ENCODE assay signal across 22 cellular contexts in genomic region chr5:18067615-18068014, GRCh38.
A peak's percentile ranks its signal among the peaks of the same experiment; 100 is the strongest.
DNase-seq lines count a peak whose midpoint lies in the region; TF ChIP-seq lines count a peak whose summit lies in the region.
"Had no signal": no experiment of that assay in that cellular context is flagged by ENCODE, and none has a peak within 500 bp of the region (broad histone marks: within the 10 kb centered on the region; RNA-seq: fewer than 3 reads in every experiment).

No MANE protein-coding gene starts in this region.

- H3K4me1 Mint-ChIP-seq in glutamatergic neuron (ENCODE audit: low read depth, unreplicated experiment): peaks cover 32% of the 10 kb centered on the region
- H3K4me1 Mint-ChIP-seq: CD14-positive monocyte; CD4-positive, alpha-beta memory T cell; CD4-positive, CD25-positive, alpha-beta regulatory T cell; CD8-positive, alpha-beta memory T cell had no signal

- DNase-seq in NCI-H82 (lab: John Stamatoyannopoulos, UW) (peak; percentile 2), NCI-H82 treated with DMSO at 0.1 percent for 48 hours (lab: John Stamatoyannopoulos, UW; ENCODE audit: unreplicated experiment) (no peak), NCI-H524 treated with DMSO at 0.1 percent for 48 hours (lab: John Stamatoyannopoulos, UW) (peak; percentile 14), glutamatergic neuron (no peak), NCI-H1930 (lab: John Stamatoyannopoulos, UW) (no peak)
- DNase-seq in activated CD4-positive, alpha-beta T cell treated with anti-CD3 and anti-CD28 coated beads, Interleukin-2, amount 50 U/mL, for 4 hours: no peak
- DNase-seq: 8988T; ACHN; BE2C; C1 segment of cervical spinal cord; CD4-positive, alpha-beta memory T cell; CD4-positive, CD25-positive, alpha-beta regulatory T cell; CD8-positive, alpha-beta memory T cell; COR-L47; DMS 273 treated with DMSO at 0.1 percent for 48 hours; DMS153; DMS53; DMS79; DND-41; EL; GDM1 had no signal

- peaks cover 8% of the 10 kb centered on the region for H3K9me3 Mint-ChIP-seq in glutamatergic neuron (ENCODE audit: unreplicated experiment)

- H3K4me3 Mint-ChIP-seq in glutamatergic neuron (ENCODE audit: unreplicated experiment): no peak overlapping the region
- H3K4me3 Mint-ChIP-seq: CD14-positive monocyte; CD4-positive, alpha-beta memory T cell; CD4-positive, CD25-positive, alpha-beta regulatory T cell; CD8-positive, alpha-beta memory T cell had no signal

- H3K27me3 Mint-ChIP-seq in glutamatergic neuron (ENCODE audit: unreplicated experiment): peaks cover 5% of the 10 kb centered on the region
- H3K27me3 Mint-ChIP-seq: CD4-positive, alpha-beta memory T cell; CD4-positive, CD25-positive, alpha-beta regulatory T cell; CD8-positive, alpha-beta memory T cell had no signal

- H3K27ac Mint-ChIP-seq in glutamatergic neuron (ENCODE audit: unreplicated experiment): peak overlapping the region; percentile 98
- H3K27ac Mint-ChIP-seq: CD14-positive monocyte; CD4-positive, alpha-beta memory T cell; CD4-positive, CD25-positive, alpha-beta regulatory T cell; CD8-positive, alpha-beta memory T cell had no signal

- H3K36me3 Mint-ChIP-seq in glutamatergic neuron (ENCODE audit: unreplicated experiment): no peaks in the 10 kb centered on the region
- H3K36me3 Mint-ChIP-seq: CD14-positive monocyte; CD4-positive, alpha-beta memory T cell; CD4-positive, CD25-positive, alpha-beta regulatory T cell had no signal

- TF ChIP-seq CTCF in glutamatergic neuron (IDR thresholded peaks at IDR 0.05; ENCODE audit: partially characterized antibody, unreplicated experiment): no peak

Comparison
In these comparisons a context has a peak if more than half of its experiments do, and no peak if none do; other contexts are left out.
1. DNase-seq: peak in NCI-H82 (single experiment) and NCI-H524 treated with DMSO at 0.1 percent for 48 hours (single experiment); none in NCI-H82 treated with DMSO at 0.1 percent for 48 hours (single experiment), glutamatergic neuron (single experiment), activated CD4-positive, alpha-beta T cell treated with anti-CD3 and anti-CD28 coated beads, Interleukin-2, amount 50 U/mL, for 4 hours (0 of 2) and NCI-H1930 (0 of 2).